8 cellular contexts compared by ENCODE assay signal in genomic region chr16:30534368-30535105, GRCh38.
DNase-seq lines count a peak whose midpoint lies in the region; ATAC-seq and TF ChIP-seq lines count a peak whose summit lies in the region.

Gene ZNF747 (minus strand): TSS chr16:30534858. CDS start chr16:30534679, 179 bp downstream.

- peak; percentile 49 for ATAC-seq in GM18505 (IDR thresholded peaks at IDR 0.05; ENCODE audit: unreplicated experiment)
- peak; percentile 48 for ATAC-seq in HG03045 (IDR thresholded peaks at IDR 0.05; ENCODE audit: unreplicated experiment)

- TF ChIP-seq CTCF in WERI-Rb-1 (IDR thresholded peaks at IDR 0.05; ENCODE audit: low read depth, low read length): no peak

- H3K36me3 ChIP-seq in WERI-Rb-1: peaks cover 19% of the 10 kb centered on the region

- peak; percentile 87 for TF ChIP-seq POLR2A in GM18505 (IDR thresholded peaks at IDR 0.05; ENCODE audit: borderline replicate concordance, extremely low read depth, insufficient read depth, insufficient read length)

- DNase-seq in NCI-H2196 treated with DMSO at 0.1 percent for 48 hours (lab: John Stamatoyannopoulos, UW; ENCODE audit: unreplicated experiment) (peak; percentile 78), WERI-Rb-1 (peak; percentile 93), T47D (ENCODE audit: low read depth in 1 of 2, low spot score in 1 of 2) (peak; percentile 87 to 90), iPS-NIHi11 (ENCODE audit: low spot score) (peak; percentile 90), foreskin melanocyte (no peak)

- H3K27me3 ChIP-seq in WERI-Rb-1 (ENCODE audit: insufficient read depth, low read depth, severe bottlenecking): no peaks in the 10 kb centered on the region

- peak within 1 kb of the TSS; percentile 93 for H3K27ac ChIP-seq in WERI-Rb-1
- peak within 1 kb of the TSS; percentile 82 to 99 (median 96) for H3K27ac ChIP-seq in skin epidermis

- H3K4me3 ChIP-seq in WERI-Rb-1 (ENCODE audit: low read depth, low read length) (peak within 1 kb of the TSS; percentile 86), skin epidermis (peak within 1 kb of the TSS; percentile 52 to 83 (median 70))

- in situ Hi-C loops in T47D (cut with HindIII; ENCODE audit: low pct_unique_long_range_greater_than_20kb, low sequenced_read_pairs): no loop called here

- no peaks in the 10 kb centered on the region for H3K9me3 ChIP-seq in WERI-Rb-1 (ENCODE audit: severe bottlenecking)
